Comparison of ENCODE assay signal across 17 cellular contexts in genomic region chr7:4873071-4873944, GRCh38. TPM values are rescaled to one million over a fixed set of nuclear protein-coding genes. Genes with fewer than 3 reads are reported as not detected.
DNase-seq lines count a peak whose midpoint lies in the region; ATAC-seq, FAIRE-seq and TF ChIP-seq lines count a peak whose summit lies in the region.
"Had no signal": no experiment of that assay in that cellular context is flagged by ENCODE, and none has a peak within 500 bp of the region (broad histone marks: within the 10 kb centered on the region; RNA-seq: fewer than 3 reads in every experiment).

No MANE protein-coding gene starts in this region.

- FAIRE-seq in GM12878 (lab: Jason Lieb, UNC) = no peak
- FAIRE-seq: G401.6, K562 had no signal

- H3K4me3 ChIP-seq in SK-N-SH (ENCODE audit: low read depth in 2 of 2, low read length in 1 of 2) (no peak overlapping the region), GM12878 (no peak overlapping the region), mesodermal cell (ENCODE audit: extremely low read depth, insufficient read depth, low read length, poor library complexity, severe bottlenecking) (no peak overlapping the region), smooth muscle cell (no peak overlapping the region)
- H3K4me3 ChIP-seq: GM23338, K562, Peyer's patch had no signal

- SMC1A ChIA-PET in GM12878 (lab: Charles Lee; ENCODE audit: uncharacterized antibody, unreplicated experiment) = no interaction called here

- H3K4me2 ChIP-seq in SK-N-SH (no peak overlapping the region), GM12878 (ENCODE audit: control insufficient read depth, insufficient read depth) (no peak overlapping the region), smooth muscle cell (peak overlapping the region; percentile 77)
- H3K4me2 ChIP-seq: GM23338 had no signal

- no TSS peak for BruUV-seq in GM12878 (replicated peaks; lab: Mats Ljungman, UMichigan)

- H3K36me3 ChIP-seq in SK-N-SH (replicated peaks in 1 of 2; ENCODE audit: control insufficient read depth in 1 of 2, insufficient read depth in 2 of 2, low read length in 1 of 2) (peaks cover 0 to 3% of the 10 kb centered on the region in 2 experiments), GM12878 (ENCODE audit: control insufficient read depth in 2 of 2, insufficient read depth in 2 of 2, low read length in 1 of 2) (no peaks in the 10 kb centered on the region), mesodermal cell (ENCODE audit: control insufficient read depth, insufficient read depth, low read length) (peaks cover 21% of the 10 kb centered on the region), smooth muscle cell (ENCODE audit: low read depth) (no peaks in the 10 kb centered on the region)
- H3K36me3 ChIP-seq: Peyer's patch had no signal

- H3K9ac ChIP-seq in SK-N-SH (no peak overlapping the region), GM12878 (ENCODE audit: control insufficient read depth, insufficient read depth, low read length) (no peak overlapping the region), smooth muscle cell (ENCODE audit: low read depth) (no peak overlapping the region)

- H4K20me1 ChIP-seq in SK-N-SH (ENCODE audit: insufficient read depth) (no peaks in the 10 kb centered on the region), GM12878 (ENCODE audit: control insufficient read depth, insufficient read depth) (no peaks in the 10 kb centered on the region), smooth muscle cell (ENCODE audit: low read depth) (no peaks in the 10 kb centered on the region)

- H3K9me3 ChIP-seq in SK-N-SH (no peaks in the 10 kb centered on the region), GM12878 (replicated peaks; ENCODE audit: control insufficient read depth, insufficient read depth, low read length) (no peaks in the 10 kb centered on the region), mesodermal cell (ENCODE audit: control insufficient read depth, low read length) (no peaks in the 10 kb centered on the region), smooth muscle cell (replicated peaks; ENCODE audit: low read depth) (no peaks in the 10 kb centered on the region)
- H3K9me3 ChIP-seq: Peyer's patch had no signal

- intact Hi-C loops in GM12878 (cut with micrococcal nuclease; ENCODE audit: unreplicated experiment) = no loop called here

- H3K27me3 ChIP-seq in SK-N-SH (ENCODE audit: insufficient read depth) (no peaks in the 10 kb centered on the region), GM12878 (replicated peaks in 1 of 2; ENCODE audit: control insufficient read depth in 2 of 2, insufficient read depth in 2 of 2, low read length in 1 of 2) (no peaks in the 10 kb centered on the region; a peak in 1 of 4 replicates), smooth muscle cell (ENCODE audit: low read depth) (no peaks in the 10 kb centered on the region)
- H3K27me3 ChIP-seq: Peyer's patch had no signal

- in situ Hi-C loops in GM12878 (cut with MboI) = no loop called here

- 88% methylated on average over 31 of the region's 31 CpGs for WGBS in SK-N-SH (ENCODE audit: low lambda C conversion rate)
- 51% methylated on average over 31 of the region's 31 CpGs for WGBS in GM12878 (ENCODE audit: insufficient coverage, insufficient replicate concordance, low lambda C conversion rate, missing lambda C conversion rate)
- WGBS in mesodermal cell (ENCODE audit: insufficient coverage in 2 of 2), 2 experiments = 91 to 92% methylated on average over 18 to 28 of the region's 31 CpGs
- WGBS in smooth muscle cell (ENCODE audit: low lambda C conversion rate) = 88% methylated on average over 31 of the region's 31 CpGs

- H3K79me2 ChIP-seq in SK-N-SH (ENCODE audit: insufficient read depth) (no peaks in the 10 kb centered on the region), GM12878 (ENCODE audit: control insufficient read depth, insufficient read depth, low read length) (no peaks in the 10 kb centered on the region), smooth muscle cell (ENCODE audit: low read depth) (peaks cover 14% of the 10 kb centered on the region)

- no peak for TF ChIP-seq RAD21 in SK-N-SH (IDR thresholded peaks at IDR 0.05; ENCODE audit: low read length)
- no peak for TF ChIP-seq RAD21 in GM12878 (IDR thresholded peaks at IDR 0.05; ENCODE audit: insufficient read depth, low read depth, low read length)

- TF ChIP-seq POLR2A in GM12878 (IDR thresholded peaks at IDR 0.05; ENCODE audit: low read depth, low read length) = no peak

- H3K9me2 ChIP-seq in SK-N-SH = no peaks in the 10 kb centered on the region

- POLR2A ChIA-PET in SK-N-SH (lab: Yijun Ruan, JAX) (interaction anchor here (4.1 kb wide), 1 partner anchor 10 kb away, joined by 30 read pairs; the partner anchor contains the start of gene RADIL), GM12878 (lab: Charles Lee) (no interaction called here)

- RAD21 ChIA-PET in GM12878 (lab: Charles Lee; ENCODE audit: unreplicated experiment) = no interaction called here

- no peak for TF ChIP-seq CTCF in SK-N-SH (IDR thresholded peaks at IDR 0.05)
- TF ChIP-seq CTCF in GM12878 (IDR thresholded peaks at IDR 0.05 in 2 of 3, conservative IDR thresholded peaks at IDR 0.05 in 1 of 3; ENCODE audit: control insufficient read depth in 2 of 3, extremely low read depth in 1 of 3, insufficient read depth in 1 of 3, low read depth in 3 of 3, low read length in 3 of 3) = no peak
- no peak for TF ChIP-seq CTCF in smooth muscle cell (IDR thresholded peaks at IDR 0.05; ENCODE audit: borderline replicate concordance, insufficient read depth, poor library complexity, severe bottlenecking)

- H3K4me1 ChIP-seq in SK-N-SH (ENCODE audit: control insufficient read depth in 1 of 2, insufficient read depth in 2 of 2, low read depth in 1 of 2, low read length in 1 of 2) (peaks cover 0 to 36% of the 10 kb centered on the region in 2 experiments; a peak in 1 of 4 replicates), GM12878 (ENCODE audit: control insufficient read depth, insufficient read depth, low read length) (no peaks in the 10 kb centered on the region), mesodermal cell (ENCODE audit: control insufficient read depth, insufficient read depth, low read length, poor library complexity, severe bottlenecking) (peaks cover 30% of the 10 kb centered on the region), smooth muscle cell (ENCODE audit: low read depth) (peaks cover 16% of the 10 kb centered on the region)
- H3K4me1 ChIP-seq: Peyer's patch had no signal

- H2AFZ ChIP-seq in SK-N-SH (ENCODE audit: low read depth) = no peak overlapping the region
- no peak overlapping the region for H2AFZ ChIP-seq in GM12878 (ENCODE audit: control insufficient read depth, low read depth, low read length)
- no peak overlapping the region for H2AFZ ChIP-seq in smooth muscle cell (ENCODE audit: low read depth)
- H2AFZ ChIP-seq: GM23338 had no signal

- ATAC-seq in SK-N-SH treated with all-trans-retinoic acid at 6 μM for 48 hours (no peak; the same call in 2 of the 3 replicates), GM12878 (no peak), HG03378 (IDR thresholded peaks at IDR 0.05; ENCODE audit: unreplicated experiment) (no peak)
- ATAC-seq: HCT116 had no signal

- CTCF ChIA-PET in SK-N-SH (lab: Yijun Ruan, JAX) (interaction anchor here (1.1 to 21.4 kb wide), 5 partner anchors 10 to 75 kb away, joined by 3 to 645 read pairs (median 20); partner anchors contain the start of genes PAPOLB and RADIL), GM12878 (lab: Yijun Ruan, JAX) (no interaction called here)

- peak overlapping the region in 1 of 2 experiments; percentile 85; a peak in 2 of 4 replicates for H3K27ac ChIP-seq in SK-N-SH (ENCODE audit: low read depth in 2 of 2, low read length in 1 of 2)
- H3K27ac ChIP-seq in GM12878 (ENCODE audit: control insufficient read depth, insufficient read depth) = no peak overlapping the region
- H3K27ac ChIP-seq in mesodermal cell (ENCODE audit: low read depth, low read length, severe bottlenecking) = peak overlapping the region; percentile 95
- H3K27ac ChIP-seq in smooth muscle cell (ENCODE audit: low read depth) = peak overlapping the region; percentile 72
- H3K27ac ChIP-seq: 22Rv1, Peyer's patch had no signal

- DNase-seq in SK-N-SH (peak; percentile 60), GM12878 (ENCODE audit: low read depth, low spot score) (no peak), smooth muscle cell (lab: John Stamatoyannopoulos, UW; ENCODE audit: unreplicated experiment) (no peak), NCI-H1105 treated with DMSO at 0.1 percent for 48 hours (lab: John Stamatoyannopoulos, UW) (no peak)
- DNase-seq in stimulated activated CD4-positive, alpha-beta T cell treated with anti-CD3 and anti-CD28 coated beads, Interleukin-15, amount 100 ng/mL, for 24 hours = no peak
- DNase-seq: AML-193, NCI-H1694 treated with DMSO at 0.1 percent for 48 hours, Peyer's patch, SHP77 had no signal

- no peaks in the 10 kb centered on the region for H3F3A ChIP-seq in SK-N-SH (replicated peaks; ENCODE audit: insufficient read depth)
- H3F3A ChIP-seq in smooth muscle cell (ENCODE audit: low read depth) = peaks cover 15% of the 10 kb centered on the region

- TF ChIP-seq EP300 in SK-N-SH (IDR thresholded peaks at IDR 0.05; ENCODE audit: borderline replicate concordance in 1 of 2, low read depth in 1 of 2, low read length in 1 of 2) = no peak
- no peak for TF ChIP-seq EP300 in GM12878 (IDR thresholded peaks at IDR 0.05; ENCODE audit: borderline replicate concordance in 1 of 2, control insufficient read depth in 1 of 2, low read depth in 2 of 2, low read length in 2 of 2)

RNA-seq across cellular contexts. Expression of gene RADIL, which starts 10.2 kb away (rescaled TPM):
- polyA plus RNA-seq in SK-N-SH (2012; rRNA removed) (3.5 and 4.3 TPM in 2 replicates), GM12878 (2011; rRNA removed) (not detected in 2 replicates), GM12878 (2014; fragmentation: Illumina TruSeq; extraction: Trizol) (not detected in 2 replicates), GM12878 (2014; fragmentation: Nextera tagmentation; extraction: Ambion mirVana) (not detected), GM12878 (2014; rRNA removed) (0.08 TPM in 1 of 2 replicates, not detected in the other), GM12878 (2016; fragmentation: Nextera tagmentation; extraction: Ambion mirVana) (under 1 TPM in 1 of 2 experiments, not detected in 1; 0.05 TPM), smooth muscle cell (8.0 and 10.7 TPM in 2 replicates)
- polyA plus RNA-seq in SK-N-SH (2012; cell fraction: cytosol; rRNA removed) = 1.8 and 4.2 TPM in 2 replicates
- 5.6 and 9.4 TPM in 2 replicates for polyA plus RNA-seq in SK-N-SH (2012; cell fraction: nucleus; rRNA removed)
- total RNA-seq in GM12878 (2013; cell fraction: nucleolus; rRNA removed) = not detected in 2 replicates
- total RNA-seq in GM12878 (2014; rRNA removed) (0.06 TPM in 1 of 2 replicates, not detected in the other), GM12878 (2014; rRNA removed; fragmentation: Illumina TruSeq; extraction: Trizol) (not detected in 2 replicates), GM12878 (2021) (0.11 TPM in 1 of 2 replicates, not detected in the other), smooth muscle cell (4.1 and 4.7 TPM in 2 replicates)
- 0.05 TPM for polyA plus RNA-seq in GM12878 (2011; ENCODE audit: low read depth)
- not detected in 2 replicates for polyA plus RNA-seq in GM12878 (2011; cell fraction: cytosol; rRNA removed)
- polyA plus RNA-seq in GM12878 (2011; cell fraction: nucleus; rRNA removed) = not detected in 2 replicates
- polyA plus RNA-seq in GM12878 (2012) = 0.03 and 0.05 TPM in 2 replicates
- not detected in 2 replicates for polyA minus RNA-seq in GM12878 (2011; rRNA and poly(A)+ RNA removed)
- polyA minus RNA-seq in GM12878 (2011; cell fraction: cytosol; rRNA and poly(A)+ RNA removed) = not detected in 2 replicates
- not detected in 2 replicates for polyA minus RNA-seq in GM12878 (2011; cell fraction: nucleus; rRNA and poly(A)+ RNA removed)
- polyA plus RNA-seq in mesodermal cell (2013, experiment 1 of 2) = 19.8 TPM
- polyA plus RNA-seq in mesodermal cell (2013, experiment 2 of 2) = 18.5 TPM

RNA-seq across cellular contexts. Expression of gene PAPOLB, which starts 11.5 kb away (rescaled TPM):
- polyA plus RNA-seq in SK-N-SH (2012; rRNA removed) (not detected in 2 replicates), GM12878 (2011; rRNA removed) (not detected in 2 replicates), GM12878 (2014; fragmentation: Illumina TruSeq; extraction: Trizol) (0.01 TPM in 1 of 2 replicates, not detected in the other), GM12878 (2014; fragmentation: Nextera tagmentation; extraction: Ambion mirVana) (not detected), GM12878 (2014; rRNA removed) (not detected in 2 replicates), GM12878 (2016; fragmentation: Nextera tagmentation; extraction: Ambion mirVana) (not detected), smooth muscle cell (not detected in 2 replicates)
- 0.01 TPM in 1 of 2 replicates, not detected in the other for polyA plus RNA-seq in SK-N-SH (2012; cell fraction: cytosol; rRNA removed)
- 0.01 and 0.05 TPM in 2 replicates for polyA plus RNA-seq in SK-N-SH (2012; cell fraction: nucleus; rRNA removed)
- total RNA-seq in GM12878 (2013; cell fraction: nucleolus; rRNA removed) = not detected in 2 replicates
- total RNA-seq in GM12878 (2014; rRNA removed) (not detected in 2 replicates), GM12878 (2014; rRNA removed; fragmentation: Illumina TruSeq; extraction: Trizol) (not detected in 2 replicates), GM12878 (2021) (not detected in 2 replicates), smooth muscle cell (0.18 TPM in 1 of 2 replicates, not detected in the other)
- polyA plus RNA-seq in GM12878 (2011; ENCODE audit: low read depth) = not detected
- polyA plus RNA-seq in GM12878 (2011; cell fraction: cytosol; rRNA removed) = not detected in 2 replicates
- not detected in 2 replicates for polyA plus RNA-seq in GM12878 (2011; cell fraction: nucleus; rRNA removed)
- not detected in 2 replicates for polyA plus RNA-seq in GM12878 (2012)
- polyA minus RNA-seq in GM12878 (2011; rRNA and poly(A)+ RNA removed) = 0.05 TPM in 1 of 2 replicates, not detected in the other
- not detected in 2 replicates for polyA minus RNA-seq in GM12878 (2011; cell fraction: cytosol; rRNA and poly(A)+ RNA removed)
- 0.12 TPM in 1 of 2 replicates, not detected in the other for polyA minus RNA-seq in GM12878 (2011; cell fraction: nucleus; rRNA and poly(A)+ RNA removed)
- polyA plus RNA-seq in mesodermal cell (2013, experiment 1 of 2) = not detected
- polyA plus RNA-seq in mesodermal cell (2013, experiment 2 of 2) = 0.10 TPM
- total RNA-seq: Peyer's patch had no signal
